Comparison of ENCODE assay signal across 2 cellular contexts in the genomic region with DNA sequence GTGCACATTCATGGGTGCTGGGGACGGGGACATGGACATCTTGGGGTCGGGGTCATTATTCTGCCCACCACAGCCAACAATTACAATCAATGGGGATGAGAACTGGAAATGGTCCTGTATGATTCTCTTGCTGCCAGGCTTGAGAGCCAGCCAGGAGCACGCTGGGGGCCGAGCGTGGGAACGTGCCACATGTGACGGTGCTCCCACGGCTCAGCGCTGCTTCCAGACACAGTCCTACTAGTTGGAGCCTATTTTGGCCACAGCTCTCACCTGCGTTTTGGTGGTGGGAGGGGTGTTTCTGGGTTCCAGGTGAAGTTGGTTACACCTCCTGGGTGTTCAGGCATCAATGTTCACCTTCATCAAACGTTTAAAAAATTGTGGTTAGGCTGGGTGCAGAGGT. TPM values are rescaled to one million over a fixed set of nuclear protein-coding genes. Genes with fewer than 3 reads are reported as not detected.
"Had no signal": no experiment of that assay in that cellular context is flagged by ENCODE, and none has a peak within 500 bp of the region (broad histone marks: within the 10 kb centered on the region; RNA-seq: fewer than 3 reads in every experiment).

No MANE protein-coding gene starts in this region.

RNA-seq across cellular contexts. Expression of a gene that starts 19.5 kb away (rescaled TPM):
- total RNA-seq: G401, GM12878 had no signal
- polyA plus RNA-seq: GM12878 had no signal
